In the genomic region with DNA sequence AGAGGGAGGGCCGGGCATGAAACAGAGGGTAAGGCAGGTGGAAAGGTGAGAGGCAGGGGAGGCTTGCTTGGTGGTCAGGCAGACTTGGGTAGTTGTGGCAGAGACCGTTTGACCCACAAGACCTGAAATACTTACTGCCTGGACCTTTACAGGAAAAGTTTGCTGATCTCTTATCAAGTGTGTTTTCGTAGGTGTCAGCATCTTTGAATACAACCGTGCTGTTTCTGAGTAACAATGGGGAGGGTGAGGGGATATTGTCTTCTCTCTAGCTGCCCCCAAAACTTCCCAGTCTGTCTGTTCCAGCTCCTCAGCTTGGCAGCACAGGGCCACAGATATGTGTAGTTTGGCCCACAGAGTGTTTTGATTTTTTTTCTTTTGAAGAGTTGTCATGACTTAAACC, we compare ENCODE assay signal across 4 cellular contexts.
TF ChIP-seq lines count a peak whose summit lies in the region.

No MANE protein-coding gene starts in this region.

TF ChIP-seq in HepG2, 621 proteins besides CTCF, POLR2A, EP300 and RAD21 (continues in another document):
- TF ChIP-seq, protein P1, sequence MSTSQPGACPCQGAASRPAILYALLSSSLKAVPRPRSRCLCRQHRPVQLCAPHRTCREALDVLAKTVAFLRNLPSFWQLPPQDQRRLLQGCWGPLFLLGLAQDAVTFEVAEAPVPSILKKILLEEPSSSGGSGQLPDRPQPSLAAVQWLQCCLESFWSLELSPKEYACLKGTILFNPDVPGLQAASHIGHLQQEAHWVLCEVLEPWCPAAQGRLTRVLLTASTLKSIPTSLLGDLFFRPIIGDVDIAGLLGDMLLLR (CRISPR knock-in tag; IDR thresholded peaks at IDR 0.05) = no peak
- TF ChIP-seq MAFF (IDR thresholded peaks at IDR 0.05; ENCODE audit: low read depth, low read length) (peak; percentile 58), MAFK (conservative IDR thresholded peaks at IDR 0.05 in 1 of 2, IDR thresholded peaks at IDR 0.05 in 1 of 2; ENCODE audit: low read length in 2 of 2) (peak; percentile 58 to 75; a peak in 3 of 4 replicates), ZMAT3 (CRISPR knock-in tag; conservative IDR thresholded peaks at IDR 0.05) (no peak), ZNF749 (CRISPR knock-in tag; IDR thresholded peaks at IDR 0.05; ENCODE audit: borderline replicate concordance) (no peak)

TF ChIP-seq in A549, 52 proteins besides CTCF, POLR2A, EP300 and RAD21:
- TF ChIP-seq, protein P2, sequence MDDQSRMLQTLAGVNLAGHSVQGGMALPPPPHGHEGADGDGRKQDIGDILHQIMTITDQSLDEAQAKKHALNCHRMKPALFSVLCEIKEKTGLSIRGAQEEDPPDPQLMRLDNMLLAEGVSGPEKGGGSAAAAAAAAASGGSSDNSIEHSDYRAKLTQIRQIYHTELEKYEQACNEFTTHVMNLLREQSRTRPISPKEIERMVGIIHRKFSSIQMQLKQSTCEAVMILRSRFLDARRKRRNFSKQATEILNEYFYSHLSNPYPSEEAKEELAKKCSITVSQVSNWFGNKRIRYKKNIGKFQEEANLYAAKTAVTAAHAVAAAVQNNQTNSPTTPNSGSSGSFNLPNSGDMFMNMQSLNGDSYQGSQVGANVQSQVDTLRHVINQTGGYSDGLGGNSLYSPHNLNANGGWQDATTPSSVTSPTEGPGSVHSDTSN (IDR thresholded peaks at IDR 0.05) = no peak
- no peak for TF ChIP-seq PHF8 (IDR thresholded peaks at IDR 0.05; ENCODE audit: borderline replicate concordance, low read depth)
- TF ChIP-seq MAFK (IDR thresholded peaks at IDR 0.05; ENCODE audit: partially characterized antibody) = peak; percentile 30
- TF ChIP-seq, protein P3, sequence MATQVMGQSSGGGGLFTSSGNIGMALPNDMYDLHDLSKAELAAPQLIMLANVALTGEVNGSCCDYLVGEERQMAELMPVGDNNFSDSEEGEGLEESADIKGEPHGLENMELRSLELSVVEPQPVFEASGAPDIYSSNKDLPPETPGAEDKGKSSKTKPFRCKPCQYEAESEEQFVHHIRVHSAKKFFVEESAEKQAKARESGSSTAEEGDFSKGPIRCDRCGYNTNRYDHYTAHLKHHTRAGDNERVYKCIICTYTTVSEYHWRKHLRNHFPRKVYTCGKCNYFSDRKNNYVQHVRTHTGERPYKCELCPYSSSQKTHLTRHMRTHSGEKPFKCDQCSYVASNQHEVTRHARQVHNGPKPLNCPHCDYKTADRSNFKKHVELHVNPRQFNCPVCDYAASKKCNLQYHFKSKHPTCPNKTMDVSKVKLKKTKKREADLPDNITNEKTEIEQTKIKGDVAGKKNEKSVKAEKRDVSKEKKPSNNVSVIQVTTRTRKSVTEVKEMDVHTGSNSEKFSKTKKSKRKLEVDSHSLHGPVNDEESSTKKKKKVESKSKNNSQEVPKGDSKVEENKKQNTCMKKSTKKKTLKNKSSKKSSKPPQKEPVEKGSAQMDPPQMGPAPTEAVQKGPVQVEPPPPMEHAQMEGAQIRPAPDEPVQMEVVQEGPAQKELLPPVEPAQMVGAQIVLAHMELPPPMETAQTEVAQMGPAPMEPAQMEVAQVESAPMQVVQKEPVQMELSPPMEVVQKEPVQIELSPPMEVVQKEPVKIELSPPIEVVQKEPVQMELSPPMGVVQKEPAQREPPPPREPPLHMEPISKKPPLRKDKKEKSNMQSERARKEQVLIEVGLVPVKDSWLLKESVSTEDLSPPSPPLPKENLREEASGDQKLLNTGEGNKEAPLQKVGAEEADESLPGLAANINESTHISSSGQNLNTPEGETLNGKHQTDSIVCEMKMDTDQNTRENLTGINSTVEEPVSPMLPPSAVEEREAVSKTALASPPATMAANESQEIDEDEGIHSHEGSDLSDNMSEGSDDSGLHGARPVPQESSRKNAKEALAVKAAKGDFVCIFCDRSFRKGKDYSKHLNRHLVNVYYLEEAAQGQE (IDR thresholded peaks at IDR 0.05) = no peak
- TF ChIP-seq JUN (IDR thresholded peaks at IDR 0.05) = no peak
- TF ChIP-seq CHD2 (IDR thresholded peaks at IDR 0.05; ENCODE audit: low read length, partially characterized antibody) = no peak

TF ChIP-seq in GM23338, 12 proteins besides CTCF, POLR2A, EP300 and RAD21 (continues in another document):
- no peak for TF ChIP-seq EZH2phosphoT487 (IDR thresholded peaks at IDR 0.05; ENCODE audit: unreplicated experiment)
- TF ChIP-seq STAT1 (IDR thresholded peaks at IDR 0.05; ENCODE audit: unreplicated experiment) = no peak
- TF ChIP-seq, protein P4, sequence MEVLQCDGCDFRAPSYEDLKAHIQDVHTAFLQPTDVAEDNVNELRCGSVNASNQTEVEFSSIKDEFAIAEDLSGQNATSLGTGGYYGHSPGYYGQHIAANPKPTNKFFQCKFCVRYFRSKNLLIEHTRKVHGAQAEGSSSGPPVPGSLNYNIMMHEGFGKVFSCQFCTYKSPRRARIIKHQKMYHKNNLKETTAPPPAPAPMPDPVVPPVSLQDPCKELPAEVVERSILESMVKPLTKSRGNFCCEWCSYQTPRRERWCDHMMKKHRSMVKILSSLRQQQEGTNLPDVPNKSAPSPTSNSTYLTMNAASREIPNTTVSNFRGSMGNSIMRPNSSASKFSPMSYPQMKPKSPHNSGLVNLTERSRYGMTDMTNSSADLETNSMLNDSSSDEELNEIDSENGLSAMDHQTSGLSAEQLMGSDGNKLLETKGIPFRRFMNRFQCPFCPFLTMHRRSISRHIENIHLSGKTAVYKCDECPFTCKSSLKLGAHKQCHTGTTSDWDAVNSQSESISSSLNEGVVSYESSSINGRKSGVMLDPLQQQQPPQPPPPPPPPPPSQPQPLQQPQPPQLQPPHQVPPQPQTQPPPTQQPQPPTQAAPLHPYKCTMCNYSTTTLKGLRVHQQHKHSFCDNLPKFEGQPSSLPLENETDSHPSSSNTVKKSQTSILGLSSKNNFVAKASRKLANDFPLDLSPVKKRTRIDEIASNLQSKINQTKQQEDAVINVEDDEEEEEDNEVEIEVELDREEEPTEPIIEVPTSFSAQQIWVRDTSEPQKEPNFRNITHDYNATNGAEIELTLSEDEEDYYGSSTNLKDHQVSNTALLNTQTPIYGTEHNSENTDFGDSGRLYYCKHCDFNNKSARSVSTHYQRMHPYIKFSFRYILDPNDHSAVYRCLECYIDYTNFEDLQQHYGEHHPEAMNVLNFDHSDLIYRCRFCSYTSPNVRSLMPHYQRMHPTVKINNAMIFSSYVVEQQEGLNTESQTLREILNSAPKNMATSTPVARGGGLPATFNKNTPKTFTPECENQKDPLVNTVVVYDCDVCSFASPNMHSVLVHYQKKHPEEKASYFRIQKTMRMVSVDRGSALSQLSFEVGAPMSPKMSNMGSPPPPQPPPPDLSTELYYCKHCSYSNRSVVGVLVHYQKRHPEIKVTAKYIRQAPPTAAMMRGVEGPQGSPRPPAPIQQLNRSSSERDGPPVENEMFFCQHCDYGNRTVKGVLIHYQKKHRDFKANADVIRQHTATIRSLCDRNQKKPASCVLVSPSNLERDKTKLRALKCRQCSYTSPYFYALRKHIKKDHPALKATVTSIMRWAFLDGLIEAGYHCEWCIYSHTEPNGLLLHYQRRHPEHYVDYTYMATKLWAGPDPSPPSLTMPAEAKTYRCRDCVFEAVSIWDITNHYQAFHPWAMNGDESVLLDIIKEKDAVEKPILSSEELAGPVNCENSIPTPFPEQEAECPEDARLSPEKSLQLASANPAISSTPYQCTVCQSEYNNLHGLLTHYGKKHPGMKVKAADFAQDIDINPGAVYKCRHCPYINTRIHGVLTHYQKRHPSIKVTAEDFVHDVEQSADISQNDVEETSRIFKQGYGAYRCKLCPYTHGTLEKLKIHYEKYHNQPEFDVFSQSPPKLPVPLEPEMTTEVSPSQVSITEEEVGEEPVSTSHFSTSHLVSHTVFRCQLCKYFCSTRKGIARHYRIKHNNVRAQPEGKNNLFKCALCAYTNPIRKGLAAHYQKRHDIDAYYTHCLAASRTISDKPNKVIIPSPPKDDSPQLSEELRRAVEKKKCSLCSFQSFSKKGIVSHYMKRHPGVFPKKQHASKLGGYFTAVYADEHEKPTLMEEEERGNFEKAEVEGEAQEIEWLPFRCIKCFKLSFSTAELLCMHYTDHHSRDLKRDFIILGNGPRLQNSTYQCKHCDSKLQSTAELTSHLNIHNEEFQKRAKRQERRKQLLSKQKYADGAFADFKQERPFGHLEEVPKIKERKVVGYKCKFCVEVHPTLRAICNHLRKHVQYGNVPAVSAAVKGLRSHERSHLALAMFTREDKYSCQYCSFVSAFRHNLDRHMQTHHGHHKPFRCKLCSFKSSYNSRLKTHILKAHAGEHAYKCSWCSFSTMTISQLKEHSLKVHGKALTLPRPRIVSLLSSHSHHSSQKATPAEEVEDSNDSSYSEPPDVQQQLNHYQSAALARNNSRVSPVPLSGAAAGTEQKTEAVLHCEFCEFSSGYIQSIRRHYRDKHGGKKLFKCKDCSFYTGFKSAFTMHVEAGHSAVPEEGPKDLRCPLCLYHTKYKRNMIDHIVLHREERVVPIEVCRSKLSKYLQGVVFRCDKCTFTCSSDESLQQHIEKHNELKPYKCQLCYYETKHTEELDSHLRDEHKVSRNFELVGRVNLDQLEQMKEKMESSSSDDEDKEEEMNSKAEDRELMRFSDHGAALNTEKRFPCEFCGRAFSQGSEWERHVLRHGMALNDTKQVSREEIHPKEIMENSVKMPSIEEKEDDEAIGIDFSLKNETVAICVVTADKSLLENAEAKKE (CRISPR knock-in tag; IDR thresholded peaks at IDR 0.05) = no peak
- no peak for TF ChIP-seq JUNB (IDR thresholded peaks at IDR 0.05; ENCODE audit: unreplicated experiment)

TF ChIP-seq in H1, 55 proteins besides CTCF, POLR2A, EP300 and RAD21:
- TF ChIP-seq KDM5A (IDR thresholded peaks at IDR 0.05; ENCODE audit: low read length) (no peak), FOSL1 (IDR thresholded peaks at IDR 0.05; ENCODE audit: insufficient read depth, low read depth, low read length) (no peak), TEAD4 (IDR thresholded peaks at IDR 0.05; ENCODE audit: low read depth, low read length) (no peak), CREB1 (IDR thresholded peaks at IDR 0.05) (no peak), GTF2F1 (IDR thresholded peaks at IDR 0.05; ENCODE audit: borderline replicate concordance, low read depth, low read length) (no peak), SAP30 (IDR thresholded peaks at IDR 0.05; ENCODE audit: insufficient read depth, insufficient replicate concordance, low read length) (no peak), SP1 (IDR thresholded peaks at IDR 0.05; ENCODE audit: low read depth, low read length) (no peak), SRF (IDR thresholded peaks at IDR 0.05; ENCODE audit: low read depth, low read length) (no peak), SP2 (IDR thresholded peaks at IDR 0.05; ENCODE audit: low read length) (no peak), EZH2 (IDR thresholded peaks at IDR 0.05; ENCODE audit: low read depth, low read length, severe bottlenecking) (no peak), BRCA1 (IDR thresholded peaks at IDR 0.05; ENCODE audit: low read depth, low read length) (no peak), CBX5 (IDR thresholded peaks at IDR 0.05; ENCODE audit: low read depth, low read length) (no peak), HDAC2 (IDR thresholded peaks at IDR 0.05; ENCODE audit: borderline replicate concordance in 1 of 2, low read depth in 2 of 2, low read length in 2 of 2) (no peak), RXRA (IDR thresholded peaks at IDR 0.05; ENCODE audit: insufficient read depth, low read depth, low read length) (no peak), SUZ12 (IDR thresholded peaks at IDR 0.05; ENCODE audit: low read length) (no peak), SIX5 (IDR thresholded peaks at IDR 0.05; ENCODE audit: low read depth, low read length) (no peak), NANOG (IDR thresholded peaks at IDR 0.05; ENCODE audit: insufficient read depth, low read depth, low read length, poor library complexity, severe bottlenecking) (no peak), GABPA (IDR thresholded peaks at IDR 0.05; ENCODE audit: borderline replicate concordance, insufficient read depth, low read length) (no peak), CHD1 (IDR thresholded peaks at IDR 0.05; ENCODE audit: low read depth, low read length) (no peak)
- TF ChIP-seq, protein P5, sequence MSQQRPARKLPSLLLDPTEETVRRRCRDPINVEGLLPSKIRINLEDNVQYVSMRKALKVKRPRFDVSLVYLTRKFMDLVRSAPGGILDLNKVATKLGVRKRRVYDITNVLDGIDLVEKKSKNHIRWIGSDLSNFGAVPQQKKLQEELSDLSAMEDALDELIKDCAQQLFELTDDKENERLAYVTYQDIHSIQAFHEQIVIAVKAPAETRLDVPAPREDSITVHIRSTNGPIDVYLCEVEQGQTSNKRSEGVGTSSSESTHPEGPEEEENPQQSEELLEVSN (IDR thresholded peaks at IDR 0.05) = no peak
